7 cellular contexts compared by ENCODE assay signal in the genomic region with DNA sequence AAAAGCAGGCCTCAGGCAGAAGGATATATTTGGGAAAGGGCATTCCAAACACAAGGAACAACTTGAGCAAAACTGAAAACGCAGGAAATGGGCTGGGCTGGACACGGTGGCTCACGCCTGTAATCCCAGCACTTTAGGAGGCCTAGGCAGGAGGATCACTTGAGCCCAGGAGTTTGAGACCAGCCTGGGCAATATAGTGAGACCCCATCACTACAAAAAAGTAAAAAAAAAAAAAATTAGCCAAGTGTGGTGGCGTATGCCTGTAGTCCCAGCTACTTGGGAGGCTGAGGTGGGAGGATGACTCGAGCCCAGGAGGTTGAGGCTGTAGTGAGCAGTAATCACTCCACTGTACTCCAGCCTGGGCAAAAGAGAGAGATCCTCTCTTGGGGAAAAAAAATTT.
A peak's percentile ranks its signal among the peaks of the same experiment; 100 is the strongest.
DNase-seq lines count a peak whose midpoint lies in the region; ATAC-seq, FAIRE-seq and TF ChIP-seq lines count a peak whose summit lies in the region.
"Not testable (repeated sequence)": the region's sequence is repeated elsewhere in the genome, so short reads cannot be mapped to it uniquely, and the experiment has no call there.

No MANE protein-coding gene starts in this region.

- H3K27ac ChIP-seq in CD4-positive, alpha-beta T cell (ENCODE audit: low read depth, low read length); HEK293 (ENCODE audit: extremely low read depth, low read depth, low read length): not testable (repeated sequence)
- H3K27ac ChIP-seq in esophagus squamous epithelium (peak overlapping the region in 3 of 4 donors; percentile 45 to 93 (median 55)), mucosa of rectum (ENCODE audit: low read depth in 2 of 2, low read length in 2 of 2) (peak overlapping the region; percentile 85 to 99), small intestine (ENCODE audit: low read depth in 1 of 2, low read length in 1 of 2) (peak overlapping the region; percentile 92)

- WGBS in esophagus squamous epithelium, 2 donors: 69 to 77% methylated on average over 5 of the region's 5 CpGs
- 46 to 68% (median 68%) methylated on average over 5 of the region's 5 CpGs for WGBS in small intestine, 3 donors

- peak overlapping the region; percentile 98 for H3K27ac Mint-ChIP-seq in CD4-positive, alpha-beta T cell
- not testable (repeated sequence) for H3K27ac Mint-ChIP-seq in WTC11
- peak overlapping the region; percentile 43 for H3K27ac Mint-ChIP-seq in MCF 10A (ENCODE audit: low read depth, unreplicated experiment)

- H3K27me3 Mint-ChIP-seq in CD4-positive, alpha-beta T cell; WTC11 (ENCODE audit: low read depth); MCF 10A (ENCODE audit: insufficient read depth, unreplicated experiment): not testable (repeated sequence)

- not testable (repeated sequence) for H3K27me3 ChIP-seq in CD4-positive, alpha-beta T cell (ENCODE audit: control insufficient read depth, insufficient read depth, low read length); esophagus squamous epithelium; mucosa of rectum (ENCODE audit: control insufficient read depth in 2 of 2, insufficient read depth in 2 of 2, low read length in 2 of 2); small intestine (ENCODE audit: control insufficient read depth in 2 of 2, insufficient read depth in 2 of 2, low read length in 2 of 2)

- peak overlapping the region; percentile 66 to 69 for H3K9ac ChIP-seq in mucosa of rectum (ENCODE audit: low read depth in 1 of 2, low read length in 2 of 2)

- not testable (repeated sequence) for H3K36me3 Mint-ChIP-seq in CD4-positive, alpha-beta T cell (ENCODE audit: low read depth); WTC11; MCF 10A (ENCODE audit: insufficient read depth, unreplicated experiment)

- FAIRE-seq in small intestine (lab: Jason Lieb, UNC): not testable (repeated sequence)

- BruUV-seq in MCF 10A (replicated peaks; lab: Mats Ljungman, UMichigan): not testable (repeated sequence)

- H3K9me3 ChIP-seq in CD4-positive, alpha-beta T cell (ENCODE audit: control insufficient read depth, low read length); HEK293 (ENCODE audit: control insufficient read depth, insufficient read depth, low read depth, low read length); esophagus squamous epithelium; mucosa of rectum (ENCODE audit: control insufficient read depth in 2 of 2, low read length in 2 of 2); small intestine (ENCODE audit: control insufficient read depth, low read depth): not testable (repeated sequence)

- H3K4me3 ChIP-seq in HEK293 (ENCODE audit: low read depth, low read length); esophagus squamous epithelium; small intestine (ENCODE audit: low read depth in 1 of 2, low read length in 2 of 2): not testable (repeated sequence)
- H3K4me3 ChIP-seq in mucosa of rectum (ENCODE audit: low read length in 2 of 2): peak overlapping the region in 1 of 2 donors; percentile 20

- not testable (repeated sequence) for H3K9me3 Mint-ChIP-seq in CD4-positive, alpha-beta T cell; WTC11; MCF 10A (ENCODE audit: unreplicated experiment)

- H3K36me3 ChIP-seq in HEK293 (ENCODE audit: control insufficient read depth in 2 of 2, insufficient read depth in 1 of 2, low read length in 2 of 2); esophagus squamous epithelium; mucosa of rectum (ENCODE audit: control insufficient read depth in 2 of 2, insufficient read depth in 2 of 2, low read length in 2 of 2); small intestine (ENCODE audit: control insufficient read depth in 2 of 2, insufficient read depth in 2 of 2, low read length in 2 of 2): not testable (repeated sequence)

- H3K4me1 Mint-ChIP-seq in CD4-positive, alpha-beta T cell (ENCODE audit: low read depth): peaks cover 80% of the 10 kb centered on the region
- H3K4me1 Mint-ChIP-seq in WTC11: peaks cover 11% of the 10 kb centered on the region
- peaks cover 29% of the 10 kb centered on the region for H3K4me1 Mint-ChIP-seq in MCF 10A (ENCODE audit: insufficient read depth, unreplicated experiment)

- H3K4me1 ChIP-seq in HEK293 (ENCODE audit: control insufficient read depth, insufficient read depth, low read length); small intestine (ENCODE audit: control insufficient read depth in 2 of 2, insufficient read depth in 1 of 2, low read depth in 1 of 2, low read length in 1 of 2): not testable (repeated sequence)
- H3K4me1 ChIP-seq in esophagus squamous epithelium (peaks cover 21 to 59% (median 26%) of the 10 kb centered on the region in 3 donors), mucosa of rectum (ENCODE audit: control insufficient read depth in 2 of 2, insufficient read depth in 2 of 2, low read length in 2 of 2) (peaks cover 44 to 78% of the 10 kb centered on the region in 2 donors)

- intact Hi-C loops in CD4-positive, alpha-beta T cell (cut with DNase I, micrococcal nuclease); MCF 10A (cut with micrococcal nuclease): not testable (repeated sequence)
- intact Hi-C loops in esophagus squamous epithelium (cut with DNase I): loop anchor here (10.0 kb wide), 1 partner anchor 51 kb away; no protein-coding TSS in a partner anchor

- CTCF ChIA-PET in CD4-positive, alpha-beta T cell (lab: Charles Lee): interaction anchor here (0.6 to 1.0 kb wide), 2 partner anchors 29 to 65 kb away, joined by 3 read pairs; no protein-coding TSS in a partner anchor
- CTCF ChIA-PET in HEK293 (lab: Yijun Ruan, JAX) (interaction anchor here (0.6 kb wide), 1 partner anchor 137 kb away, joined by 3 read pairs; no protein-coding TSS in a partner anchor), MCF 10A (lab: Yijun Ruan, JAX) (interaction anchor here (0.6 to 0.8 kb wide), 4 partner anchors 11 to 378 kb away, joined by 3 to 6 read pairs (median 5); no protein-coding TSS in a partner anchor)
- CTCF ChIA-PET in WTC11 (lab: Charles Lee): not testable (repeated sequence)

- not testable (repeated sequence) for ATAC-seq in CD4-positive, alpha-beta T cell (ENCODE audit: poor library complexity); WTC11

- not testable (repeated sequence) for TF ChIP-seq CTCF in CD4-positive, alpha-beta T cell (IDR thresholded peaks at IDR 0.05); HEK293 (tag by site-specific recombination; IDR thresholded peaks at IDR 0.05); WTC11 (IDR thresholded peaks at IDR 0.05); MCF 10A (IDR thresholded peaks at IDR 0.05; ENCODE audit: unreplicated experiment); esophagus squamous epithelium (IDR thresholded peaks at IDR 0.05)

- H3K4me3 Mint-ChIP-seq in CD4-positive, alpha-beta T cell; WTC11; MCF 10A (ENCODE audit: unreplicated experiment): not testable (repeated sequence)

- TF ChIP-seq POLR2A in esophagus squamous epithelium (IDR thresholded peaks at IDR 0.05): not testable (repeated sequence)

- POLR2A ChIA-PET in CD4-positive, alpha-beta T cell (lab: Charles Lee): interaction anchor here (0.6 to 5.0 kb wide), 6 partner anchors 10 to 63 kb away, joined by 3 to 29 read pairs (median 4); partner anchors contain the start of gene ZFP36L2
- POLR2A ChIA-PET in HEK293 (lab: Yijun Ruan, JAX): interaction anchor here (0.6 kb wide), 1 partner anchor 83 kb away, joined by 4 read pairs; no protein-coding TSS in a partner anchor
- POLR2A ChIA-PET in WTC11 (lab: Charles Lee): not testable (repeated sequence)
- POLR2A ChIA-PET in MCF 10A (lab: Yijun Ruan, JAX): interaction anchor here (0.7 to 1.2 kb wide), 2 partner anchors 13 to 32 kb away, joined by 3 to 4 read pairs; no protein-coding TSS in a partner anchor

- not testable (repeated sequence) for DNase-seq in CD4-positive, alpha-beta T cell; WTC11 (ENCODE audit: low spot score); MCF 10A (ENCODE audit: unreplicated experiment); esophagus squamous epithelium (lab: John Stamatoyannopoulos, UW); small intestine

TF ChIP-seq in HEK293, 187 proteins besides CTCF, POLR2A, EP300 and RAD21:
- TF ChIP-seq ZNF121 (tag by site-specific recombination; IDR thresholded peaks at IDR 0.05): peak; percentile 85

TF ChIP-seq in WTC11, 78 proteins besides CTCF, POLR2A, EP300 and RAD21:
- peak; percentile 48; the same call in 1 of the 2 replicates for TF ChIP-seq ZNF121 (CRISPR knock-in tag; IDR thresholded peaks at IDR 0.05)
